ENCODE assay signal across 21 cellular contexts in genomic region chr7:6031567-6031966, GRCh38. TPM values are rescaled to one million over a fixed set of nuclear protein-coding genes. Genes with fewer than 3 reads are reported as not detected.
DNase-seq lines count a peak whose midpoint lies in the region; ATAC-seq, FAIRE-seq and TF ChIP-seq lines count a peak whose summit lies in the region.
"Had no signal": no experiment of that assay in that cellular context is flagged by ENCODE, and none has a peak within 500 bp of the region (broad histone marks: within the 10 kb centered on the region; RNA-seq: fewer than 3 reads in every experiment).

No MANE protein-coding gene starts in this region.

- TF ChIP-seq CTCF in nephron progenitor cell (IDR thresholded peaks at IDR 0.05), result no peak

- no peak for DNase-seq in activated T-cell treated with anti-CD3 and anti-CD28 coated beads, Interleukin-2, amount 50 U/mL, for 4 hours
- DNase-seq in activated T-cell treated with anti-CD3 and anti-CD28 coated beads for 4 hours, result no peak
- DNase-seq in HTR-8/SVneo (ENCODE audit: insufficient read length, low spot score), result no peak
- no peak for DNase-seq in activated naive CD8-positive, alpha-beta T cell treated with anti-CD3 and anti-CD28 coated beads, Interleukin-2, amount 50 U/mL, for 24 hours
- DNase-seq in nephron progenitor cell, result no peak
- DNase-seq in UCSD-AML1 (lab: John Stamatoyannopoulos, UW; ENCODE audit: unreplicated experiment), result no peak
- DNase-seq in G401 (ENCODE audit: low spot score), result no peak
- DNase-seq: activated CD4-positive, alpha-beta T cell treated with anti-CD3 and anti-CD28 coated beads for 4 hours; brain microvascular endothelial cell; GM23248; mammary epithelial cell; NCI-H1048; NCI-H1930; NCI-H2227 treated with DMSO at 0.1 percent for 48 hours; stimulated activated CD4-positive, alpha-beta T cell treated with anti-CD3 and anti-CD28 coated beads, Interleukin-12 subunit alpha, Interleukin-12 subunit beta, amount 100 ng/mL, for 4 hours had no signal

- peaks cover 23% of the 10 kb centered on the region for H3K4me1 Mint-ChIP-seq in activated T-cell treated with anti-CD3 and anti-CD28 coated beads, Interleukin-2, amount 50 U/mL, for 4 hours (ENCODE audit: low read depth)
- H3K4me1 Mint-ChIP-seq in activated naive CD8-positive, alpha-beta T cell treated with anti-CD3 and anti-CD28 coated beads, Interleukin-2, amount 50 U/mL, for 24 hours, result peaks cover 19% of the 10 kb centered on the region
- H3K4me1 Mint-ChIP-seq in nephron progenitor cell, result peaks cover 5% of the 10 kb centered on the region

- peak overlapping the region; percentile 56 for H3K27ac Mint-ChIP-seq in activated naive CD8-positive, alpha-beta T cell treated with anti-CD3 and anti-CD28 coated beads, Interleukin-2, amount 50 U/mL, for 24 hours
- peak overlapping the region; percentile 21 for H3K27ac Mint-ChIP-seq in nephron progenitor cell

- peak overlapping the region; percentile 4 for H3K4me3 Mint-ChIP-seq in activated T-cell treated with anti-CD3 and anti-CD28 coated beads, Interleukin-2, amount 50 U/mL, for 4 hours
- no peak overlapping the region for H3K4me3 Mint-ChIP-seq in activated naive CD8-positive, alpha-beta T cell treated with anti-CD3 and anti-CD28 coated beads, Interleukin-2, amount 50 U/mL, for 24 hours
- H3K4me3 Mint-ChIP-seq in nephron progenitor cell, result no peak overlapping the region

- H3K9me3 Mint-ChIP-seq in activated T-cell treated with anti-CD3 and anti-CD28 coated beads, Interleukin-2, amount 50 U/mL, for 4 hours, result no peaks in the 10 kb centered on the region
- H3K9me3 Mint-ChIP-seq in activated naive CD8-positive, alpha-beta T cell treated with anti-CD3 and anti-CD28 coated beads, Interleukin-2, amount 50 U/mL, for 24 hours, result no peaks in the 10 kb centered on the region
- H3K9me3 Mint-ChIP-seq in nephron progenitor cell, result no peaks in the 10 kb centered on the region

- peaks cover 45% of the 10 kb centered on the region for H3K36me3 Mint-ChIP-seq in activated T-cell treated with anti-CD3 and anti-CD28 coated beads, Interleukin-2, amount 50 U/mL, for 4 hours (ENCODE audit: insufficient read depth)
- H3K36me3 Mint-ChIP-seq in activated naive CD8-positive, alpha-beta T cell treated with anti-CD3 and anti-CD28 coated beads, Interleukin-2, amount 50 U/mL, for 24 hours (ENCODE audit: low read depth), result peaks cover 47% of the 10 kb centered on the region
- H3K36me3 Mint-ChIP-seq in nephron progenitor cell (ENCODE audit: low read depth), result peaks cover 84% of the 10 kb centered on the region

- in situ Hi-C loops in G401 (cut with HindIII; ENCODE audit: low sequenced_read_pairs), result loop anchor here (10.0 kb wide), 1 partner anchor 233 kb away; no protein-coding TSS in a partner anchor

- FAIRE-seq in HTR-8/SVneo (lab: Jason Lieb, UNC), result peak; percentile 67
- FAIRE-seq: colon, kidney had no signal

- ATAC-seq in activated T-cell treated with anti-CD3 and anti-CD28 coated beads, Interleukin-2, amount 50 U/mL, for 4 hours, result no peak
- no peak for ATAC-seq in activated naive CD8-positive, alpha-beta T cell treated with anti-CD3 and anti-CD28 coated beads, Interleukin-2, amount 50 U/mL, for 24 hours
- ATAC-seq in HG03139 (IDR thresholded peaks at IDR 0.05; ENCODE audit: unreplicated experiment), result no peak
- ATAC-seq: upper lobe of right lung had no signal

- H3K27me3 Mint-ChIP-seq in activated T-cell treated with anti-CD3 and anti-CD28 coated beads, Interleukin-2, amount 50 U/mL, for 4 hours (ENCODE audit: low read depth), result no peaks in the 10 kb centered on the region
- H3K27me3 Mint-ChIP-seq in activated naive CD8-positive, alpha-beta T cell treated with anti-CD3 and anti-CD28 coated beads, Interleukin-2, amount 50 U/mL, for 24 hours, result no peaks in the 10 kb centered on the region
- H3K27me3 Mint-ChIP-seq in nephron progenitor cell (ENCODE audit: low read depth, poor library complexity), result no peaks in the 10 kb centered on the region

RNA-seq across cellular contexts. Expression of gene ANKRD61, which starts 0.4 kb away (rescaled TPM):
- under 1 TPM; 0.16 to 0.35 (median 0.32) TPM for total RNA-seq in activated T-cell treated with anti-CD3 and anti-CD28 coated beads, Interleukin-2, amount 50 U/mL, for 4 hours
- 0.54 TPM in 1 of 2 replicates, not detected in the other for total RNA-seq in G401 (2014; rRNA removed; shearing (Covaris generic))
- total RNA-seq: GM23248, mammary epithelial cell, osteoblast, right atrium auricular region, upper lobe of right lung had no signal

RNA-seq across cellular contexts. Expression of gene AIMP2, which starts 22.5 kb away (rescaled TPM):
- 100 to 1,000 TPM in 1 of 3 donors, 10 to 100 TPM in 2; 94.7 to 116 (median 99.7) TPM for total RNA-seq in activated T-cell treated with anti-CD3 and anti-CD28 coated beads, Interleukin-2, amount 50 U/mL, for 4 hours
- 90.8 and 116 TPM in 2 replicates for total RNA-seq in G401 (2014; rRNA removed; shearing (Covaris generic))

RNA-seq across cellular contexts. Expression of gene PMS2, which starts 22.7 kb away (rescaled TPM):
- total RNA-seq in activated T-cell treated with anti-CD3 and anti-CD28 coated beads, Interleukin-2, amount 50 U/mL, for 4 hours, result 10 to 100 TPM; 21.3 to 22.9 (median 22.5) TPM
- 23.9 and 24.0 TPM in 2 replicates for total RNA-seq in G401 (2014; rRNA removed; shearing (Covaris generic))

RNA-seq across cellular contexts. Expression of gene EIF2AK1, which starts 27.4 kb away (rescaled TPM):
- 10 to 100 TPM; 77.9 to 86.7 (median 81.1) TPM for total RNA-seq in activated T-cell treated with anti-CD3 and anti-CD28 coated beads, Interleukin-2, amount 50 U/mL, for 4 hours
- total RNA-seq in G401 (2014; rRNA removed; shearing (Covaris generic)), result 76.6 and 111 TPM in 2 replicates
